In genomic region chr10:113853577-113854018, GRCh38 we compare ENCODE assay signal across 1 cellular context.
TF ChIP-seq lines count a peak whose summit lies in the region.

No MANE protein-coding gene starts in this region.

TF ChIP-seq in HEK293, 187 proteins besides CTCF, POLR2A, EP300 and RAD21 (continued from another document):
- TF ChIP-seq ZNF549 (tag by site-specific recombination; IDR thresholded peaks at IDR 0.05), result no peak
